13 cellular contexts compared by ENCODE assay signal in genomic region chr12:122166422-122167327, GRCh38. TPM values are rescaled to one million over a fixed set of nuclear protein-coding genes. Genes with fewer than 3 reads are reported as not detected.
DNase-seq lines count a peak whose midpoint lies in the region; ATAC-seq and TF ChIP-seq lines count a peak whose summit lies in the region.
"Had no signal": no experiment of that assay in that cellular context is flagged by ENCODE, and none has a peak within 500 bp of the region (broad histone marks: within the 10 kb centered on the region; RNA-seq: fewer than 3 reads in every experiment).

No MANE protein-coding gene starts in this region.

- no peak overlapping the region for H3K4me3 ChIP-seq in prostate gland
- H3K4me3 ChIP-seq: tibial nerve had no signal

- H3K27ac Mint-ChIP-seq in central memory CD8-positive, alpha-beta T cell (ENCODE audit: low read depth): peak overlapping the region; percentile 67

- no peak for TF ChIP-seq POLR2A in prostate gland (IDR thresholded peaks at IDR 0.05)

- TF ChIP-seq CTCF in prostate gland (IDR thresholded peaks at IDR 0.05): no peak

- H3K4me1 ChIP-seq in prostate gland (replicated peaks): no peaks in the 10 kb centered on the region
- H3K4me1 ChIP-seq: tibial nerve had no signal

- WGBS in prostate gland: 84% methylated on average over 22 of the region's 22 CpGs

- no peaks in the 10 kb centered on the region for H3K27me3 ChIP-seq in prostate gland (replicated peaks; ENCODE audit: insufficient read depth)
- H3K27me3 ChIP-seq: tibial nerve had no signal

- H3K36me3 ChIP-seq in prostate gland: no peaks in the 10 kb centered on the region
- H3K36me3 ChIP-seq: tibial nerve had no signal

- no peaks in the 10 kb centered on the region for H3K27me3 Mint-ChIP-seq in central memory CD8-positive, alpha-beta T cell

- no peak overlapping the region for H3K27ac ChIP-seq in prostate gland
- H3K27ac ChIP-seq: tibial nerve had no signal

- intact Hi-C loops in prostate gland (cut with DNase I): no loop called here

- peak; percentile 78 for ATAC-seq in central memory CD8-positive, alpha-beta T cell (replicated peaks; ENCODE audit: extremely low read depth, poor library complexity, severe bottlenecking)
- peak; percentile 73 for ATAC-seq in stimulated activated naive CD8-positive, alpha-beta T cell treated with anti-CD3 and anti-CD28 coated beads, Interleukin-15, Interleukin-2, amounts not matched to agents 100 U/mL and 50 U/mL, for 24 hours
- ATAC-seq: Panc1 had no signal

- H3K9me3 Mint-ChIP-seq in central memory CD8-positive, alpha-beta T cell: no peaks in the 10 kb centered on the region

- H3K4me3 Mint-ChIP-seq in central memory CD8-positive, alpha-beta T cell: peak overlapping the region; percentile 69

- H3K9me3 ChIP-seq in prostate gland: no peaks in the 10 kb centered on the region
- H3K9me3 ChIP-seq: tibial nerve had no signal

- DNase-seq in stimulated activated CD4-positive, alpha-beta T cell treated with anti-CD3 and anti-CD28 coated beads, Interleukin-12 subunit alpha, Interleukin-12 subunit beta, amount 100 ng/mL, for 48 hours (ENCODE audit: low read depth in 2 of 3, low spot score in 1 of 3): peak in 2 of 3 donors; percentile 30 to 64
- DNase-seq in stimulated activated CD4-positive, alpha-beta T cell treated with anti-CD3 and anti-CD28 coated beads, Interleukin-12 subunit alpha, Interleukin-12 subunit beta, amount 100 ng/mL, for 4 hours: no peak
- DNase-seq in SK-N-DZ (ENCODE audit: low spot score) (peak; percentile 75), SKM-1 (lab: John Stamatoyannopoulos, UW; ENCODE audit: unreplicated experiment) (no peak), mesenteric fat pad (ENCODE audit: low spot score) (no peak), prostate gland (ENCODE audit: low spot score) (no peak)
- peak in 1 of 2 donors; percentile 23 for DNase-seq in central memory CD8-positive, alpha-beta T cell (ENCODE audit: low spot score in 2 of 2)
- peak; percentile 47 for DNase-seq in stimulated activated naive CD8-positive, alpha-beta T cell treated with anti-CD3 and anti-CD28 coated beads, Interleukin-15, Interleukin-2, amounts not matched to agents 100 U/mL and 50 U/mL, for 24 hours
- DNase-seq: activated CD4-positive, CD25-positive, alpha-beta regulatory T cell had no signal

- H3K36me3 Mint-ChIP-seq in central memory CD8-positive, alpha-beta T cell (ENCODE audit: insufficient read depth): peaks cover 2% of the 10 kb centered on the region

- peaks cover 37% of the 10 kb centered on the region for H3K4me1 Mint-ChIP-seq in central memory CD8-positive, alpha-beta T cell

RNA-seq across cellular contexts. Expression of gene IL31, which starts 7.3 kb away (rescaled TPM):
- polyA plus RNA-seq in SK-N-DZ (2014; cell fraction: cytosol; rRNA removed): not detected in 2 replicates
- polyA plus RNA-seq in SK-N-DZ (2014; cell fraction: nucleus; rRNA removed): not detected in 2 replicates
- not detected for total RNA-seq in mesenteric fat pad
- total RNA-seq in prostate gland: not detected
- total RNA-seq: mucosa of gallbladder, tibial nerve had no signal
- polyA plus RNA-seq: BJ had no signal

RNA-seq across cellular contexts. Expression of gene LRRC43, which starts 16.2 kb away (rescaled TPM):
- polyA plus RNA-seq in SK-N-DZ (2014; cell fraction: cytosol; rRNA removed): 0.53 and 7.4 TPM in 2 replicates
- polyA plus RNA-seq in SK-N-DZ (2014; cell fraction: nucleus; rRNA removed): 0.35 and 1.8 TPM in 2 replicates
- 1.1 TPM for total RNA-seq in mesenteric fat pad
- 1 to 10 TPM; 1.2 to 5.7 TPM for total RNA-seq in prostate gland

RNA-seq across cellular contexts. Expression of gene B3GNT4, which starts 36.8 kb away (rescaled TPM):
- polyA plus RNA-seq in SK-N-DZ (2014; cell fraction: cytosol; rRNA removed): 1.3 and 5.2 TPM in 2 replicates
- polyA plus RNA-seq in SK-N-DZ (2014; cell fraction: nucleus; rRNA removed): 8.6 and 18.9 TPM in 2 replicates
- total RNA-seq in mesenteric fat pad: not detected
- total RNA-seq in prostate gland: 1 to 10 TPM in 1 of 2 donors, under 1 TPM in 1; 0.64 to 5.1 TPM

RNA-seq across cellular contexts. Expression of gene DIABLO, which starts 59.2 kb away (rescaled TPM):
- polyA plus RNA-seq in SK-N-DZ (2014; cell fraction: cytosol; rRNA removed): 227 and 239 TPM in 2 replicates
- 133 and 135 TPM in 2 replicates for polyA plus RNA-seq in SK-N-DZ (2014; cell fraction: nucleus; rRNA removed)
- total RNA-seq in mesenteric fat pad (29.8 TPM), prostate gland (100 to 1,000 TPM in 1 of 2 donors, 10 to 100 TPM in 1; 54.1 to 132 TPM)

Comparison
In these comparisons a context has a peak if more than half of its experiments do, and no peak if none do; other contexts are left out.
1. DNase-seq: peak in stimulated activated CD4-positive, alpha-beta T cell treated with anti-CD3 and anti-CD28 coated beads, Interleukin-12 subunit alpha, Interleukin-12 subunit beta, amount 100 ng/mL, for 48 hours (2 of 3), SK-N-DZ (single experiment) and stimulated activated naive CD8-positive, alpha-beta T cell treated with anti-CD3 and anti-CD28 coated beads, Interleukin-15, Interleukin-2, amounts not matched to agents 100 U/mL and 50 U/mL, for 24 hours (single experiment); none in stimulated activated CD4-positive, alpha-beta T cell treated with anti-CD3 and anti-CD28 coated beads, Interleukin-12 subunit alpha, Interleukin-12 subunit beta, amount 100 ng/mL, for 4 hours (single experiment), SKM-1 (single experiment), mesenteric fat pad (single experiment) and prostate gland (single experiment).